Comparison of ENCODE assay signal across 2 cellular contexts in genomic region chr1:24098102-24098501, GRCh38.
TF ChIP-seq lines count a peak whose summit lies in the region.

No MANE protein-coding gene starts in this region.

TF ChIP-seq in HEK293, 187 proteins besides CTCF, POLR2A, EP300 and RAD21:
- TF ChIP-seq ZNF394 (tag by site-specific recombination; IDR thresholded peaks at IDR 0.05; ENCODE audit: borderline replicate concordance) (no peak), ZNF768 (tag by site-specific recombination; IDR thresholded peaks at IDR 0.05) (peak; percentile 71)

TF ChIP-seq in H1, 55 proteins besides CTCF, POLR2A, EP300 and RAD21:
- peak; percentile 45; the same call in 1 of the 2 replicates for TF ChIP-seq KDM1A (IDR thresholded peaks at IDR 0.05; ENCODE audit: borderline replicate concordance, low read length)
- no peak for TF ChIP-seq E2F6 (IDR thresholded peaks at IDR 0.05)
- no peak for TF ChIP-seq POU5F1 (IDR thresholded peaks at IDR 0.05; ENCODE audit: low read depth, low read length)
- no peak for TF ChIP-seq SP4 (IDR thresholded peaks at IDR 0.05; ENCODE audit: low read length)
- no peak for TF ChIP-seq KDM4A (IDR thresholded peaks at IDR 0.05; ENCODE audit: low read depth, low read length, severe bottlenecking)
TF ChIP-seq in H1: peak in this region for 1.
